Comparison of ENCODE assay signal across 15 cellular contexts in genomic region chr11:67031791-67032561, GRCh38. TPM values are rescaled to one million over a fixed set of nuclear protein-coding genes. Genes with fewer than 3 reads are reported as not detected.
DNase-seq lines count a peak whose midpoint lies in the region; ATAC-seq, FAIRE-seq and TF ChIP-seq lines count a peak whose summit lies in the region.
"Had no signal": no experiment of that assay in that cellular context is flagged by ENCODE, and none has a peak within 500 bp of the region (broad histone marks: within the 10 kb centered on the region; RNA-seq: fewer than 3 reads in every experiment).

No MANE protein-coding gene starts in this region.

- peak overlapping the region; percentile 24 for H2BK5ac ChIP-seq in IMR-90 (ENCODE audit: low read depth, low read length, poor library complexity, severe bottlenecking)

- peak overlapping the region; percentile 65 for H3K4ac ChIP-seq in IMR-90 (ENCODE audit: low read depth, low read length)

- H3K27me3 ChIP-seq in IMR-90 (ENCODE audit: control insufficient read depth, insufficient read depth, low read length) (0 out of 2 replicates have a peak, but pooled peaks cover 2% of the 10 kb centered on the region), tibial nerve (no peaks in the 10 kb centered on the region)
- H3K27me3 ChIP-seq: sigmoid colon, thyroid gland had no signal

- dilution Hi-C loops in IMR-90 (cut with HindIII; ENCODE audit: low sequenced_read_pairs, unreplicated experiment): no loop called here

- H3K9ac ChIP-seq in IMR-90 (ENCODE audit: low read depth, low read length): no peak overlapping the region

- peak overlapping the region; percentile 33; the same call in 2 of the 3 replicates for H2BK15ac ChIP-seq in IMR-90 (ENCODE audit: low read depth, low read length)

- intact Hi-C loops in IMR-90 (cut with micrococcal nuclease): loop anchor here (2.0 to 5.0 kb wide), 3 partner anchors 73 to 190 kb away; partner anchors contain the start of genes LRFN4, PC and RCE1

- H3K27ac ChIP-seq in A549 (peak overlapping the region; percentile 74 to 82; a peak in 4 of 6 replicates), IMR-90 (ENCODE audit: insufficient read depth, low read length) (no peak overlapping the region), tibial nerve (no peak overlapping the region)
- H3K27ac ChIP-seq: sigmoid colon, thyroid gland had no signal

- H4K20me1 ChIP-seq in IMR-90 (ENCODE audit: insufficient read depth, low read length): peaks cover 23% of the 10 kb centered on the region

- H3K9me1 ChIP-seq in IMR-90 (ENCODE audit: insufficient read depth, low read length): peaks cover 15% of the 10 kb centered on the region

- H3K36me3 ChIP-seq in IMR-90 (ENCODE audit: control insufficient read depth, insufficient read depth, low read length) (no peaks in the 10 kb centered on the region), tibial nerve (no peaks in the 10 kb centered on the region)
- H3K36me3 ChIP-seq: sigmoid colon, thyroid gland had no signal

- peak overlapping the region; percentile 44 for H2BK20ac ChIP-seq in IMR-90 (ENCODE audit: low read depth, low read length)

- no peak overlapping the region for H3K18ac ChIP-seq in IMR-90 (ENCODE audit: low read depth, low read length)

- H3K56ac ChIP-seq in IMR-90 (ENCODE audit: extremely low read depth, insufficient read depth, low read length): no peak overlapping the region

- peaks cover 0 to 6% of the 10 kb centered on the region in 2 experiments; a peak in 1 of 4 replicates for H3K79me1 ChIP-seq in IMR-90 (ENCODE audit: low read depth in 1 of 2, low read length in 2 of 2)

- in situ Hi-C loops in IMR-90 (cut with MboI; ENCODE audit: low sequenced_read_pairs): no loop called here
- in situ Hi-C loops in astrocyte of the spinal cord (cut with HindIII; ENCODE audit: low sequenced_read_pairs): no loop called here

- TF ChIP-seq POLR2A in A549 (IDR thresholded peaks at IDR 0.05; ENCODE audit: low read length): no peak
- no peak for TF ChIP-seq POLR2A in IMR-90 (IDR thresholded peaks at IDR 0.05; ENCODE audit: low read depth, low read length)
- no peak for TF ChIP-seq POLR2A in tibial nerve (IDR thresholded peaks at IDR 0.05)

- H4K91ac ChIP-seq in IMR-90 (ENCODE audit: insufficient read depth, low read depth, low read length): peak overlapping the region; percentile 31; the same call in 1 of the 2 replicates

- TF ChIP-seq EP300 in A549 (IDR thresholded peaks at IDR 0.05) (no peak), tibial nerve (IDR thresholded peaks at IDR 0.05) (no peak)

- no peaks in the 10 kb centered on the region for H3K9me3 ChIP-seq in A549
- no peaks in the 10 kb centered on the region for H3K9me3 ChIP-seq in IMR-90 (ENCODE audit: control insufficient read depth, insufficient read depth, low read length)
- no peaks in the 10 kb centered on the region for H3K9me3 ChIP-seq in tibial nerve
- H3K9me3 ChIP-seq: sigmoid colon, thyroid gland had no signal

- CTCF ChIA-PET in A549 (lab: Yijun Ruan, JAX) (interaction anchor here (0.6 to 2.5 kb wide), 4 partner anchors 8 to 104 kb away, joined by 3 to 9 read pairs (median 4); no protein-coding TSS in a partner anchor), IMR-90 (lab: Yijun Ruan, JAX) (no interaction called here)

- peak overlapping the region; percentile 59; the same call in 1 of the 2 replicates for H3K14ac ChIP-seq in IMR-90 (replicated peaks; ENCODE audit: low read depth, low read length)

- H2AK9ac ChIP-seq in IMR-90 (replicated peaks; ENCODE audit: low read depth, low read length, poor library complexity): peak overlapping the region; percentile 93

- DNase-seq in A549 (ENCODE audit: low read depth in 1 of 2, low spot score in 1 of 2) (no peak), IMR-90 (peak; percentile 80), astrocyte of the spinal cord (ENCODE audit: low read depth, low spot score) (peak; percentile 76), inferior parietal cortex (ENCODE audit: extremely low spot score) (peak; percentile 36), tibial nerve (ENCODE audit: low spot score in 2 of 2) (no peak)
- DNase-seq: Kasumi-1; naive thymus-derived CD4-positive, alpha-beta T cell; NCI-H2171 treated with DMSO at 0.1 percent for 48 hours; sigmoid colon; thyroid gland had no signal

- WGBS in A549 (ENCODE audit: missing lambda C conversion rate): 80% methylated on average over 22 of the region's 23 CpGs
- WGBS in IMR-90 (ENCODE audit: extremely low coverage in 2 of 2, insufficient read length in 1 of 2), 2 experiments: 85% methylated on average over 10 of the region's 23 CpGs; no CpG with 5 or more reads in 1 of the 2 experiments
- WGBS in tibial nerve, 2 donors: 74% methylated on average over 23 of the region's 23 CpGs

- H3K4me1 ChIP-seq in A549 (peaks cover 33% of the 10 kb centered on the region), IMR-90 (ENCODE audit: control insufficient read depth, insufficient read depth, low read length) (peaks cover 16% of the 10 kb centered on the region), tibial nerve (peaks cover 0 to 13% (median 3%) of the 10 kb centered on the region in 4 donors)

- H3K23ac ChIP-seq in IMR-90 (ENCODE audit: low read depth, low read length): no peak overlapping the region

- POLR2A ChIA-PET in A549 (lab: Yijun Ruan, JAX): interaction anchor here (0.7 to 1.2 kb wide), 4 partner anchors 10 to 333 kb away, joined by 3 to 4 read pairs (median 4); partner anchors contain the start of gene SYT12
- POLR2A ChIA-PET in IMR-90 (lab: Charles Lee; ENCODE audit: unreplicated experiment): no interaction called here

- no TSS peak for BruUV-seq in IMR-90 (replicated peaks; lab: Mats Ljungman, UMichigan)

- ATAC-seq in A549: 0 out of 6 replicates have a peak, but pooled peaks of 1 of the 2 experiments have one; percentile 3
- ATAC-seq in IMR-90 (ENCODE audit: low read depth): peak; percentile 13; the same call in 1 of the 2 replicates
- no peak for ATAC-seq in GM18873 (IDR thresholded peaks at IDR 0.05; ENCODE audit: low FRiP score, unreplicated experiment)
- no peak for ATAC-seq in GM18519 (IDR thresholded peaks at IDR 0.05; ENCODE audit: low FRiP score, unreplicated experiment)
- no peak for ATAC-seq in HG02610 (IDR thresholded peaks at IDR 0.05; ENCODE audit: unreplicated experiment)
- ATAC-seq: naive thymus-derived CD4-positive, alpha-beta T cell had no signal

- peak overlapping the region; percentile 65 for H2AFZ ChIP-seq in IMR-90 (replicated peaks; ENCODE audit: low read length, poor library complexity)

- TF ChIP-seq CTCF in A549 (IDR thresholded peaks at IDR 0.05) (no peak), IMR-90 (conservative IDR thresholded peaks at IDR 0.05; ENCODE audit: low read depth, low read length) (no peak), astrocyte of the spinal cord (IDR thresholded peaks at IDR 0.05; ENCODE audit: low read depth, low read length) (no peak), tibial nerve (IDR thresholded peaks at IDR 0.05) (no peak)

- peak overlapping the region in 1 of 2 experiments; percentile 50; a peak in 1 of 4 replicates for H4K8ac ChIP-seq in IMR-90 (ENCODE audit: low read depth in 2 of 2, low read length in 2 of 2)

- no peak for TF ChIP-seq RAD21 in A549 (conservative IDR thresholded peaks at IDR 0.05 in 1 of 2, IDR thresholded peaks at IDR 0.05 in 1 of 2)
- TF ChIP-seq RAD21 in IMR-90 (IDR thresholded peaks at IDR 0.05; ENCODE audit: low read length): no peak

- H4K5ac ChIP-seq in IMR-90 (ENCODE audit: low read depth, low read length): no peak overlapping the region

- H2BK120ac ChIP-seq in IMR-90 (ENCODE audit: low read depth, low read length): peak overlapping the region; percentile 41

- peak overlapping the region; percentile 90 for H2AK5ac ChIP-seq in IMR-90 (ENCODE audit: low read depth, low read length)

- peak overlapping the region; percentile 68 for H3K4me2 ChIP-seq in A549
- peak overlapping the region; percentile 35; the same call in 1 of the 2 replicates for H3K4me2 ChIP-seq in IMR-90 (ENCODE audit: low read depth, low read length)

- no peak for FAIRE-seq in A549 (lab: Jason Lieb, UNC)
- FAIRE-seq: kidney had no signal

- no peak overlapping the region for H3K4me3 ChIP-seq in A549
- H3K4me3 ChIP-seq in IMR-90 (ENCODE audit: insufficient read depth, low read depth, low read length): no peak overlapping the region
- no peak overlapping the region for H3K4me3 ChIP-seq in astrocyte of the spinal cord (ENCODE audit: low read depth, low read length)
- H3K4me3 ChIP-seq in tibial nerve: no peak overlapping the region
- H3K4me3 ChIP-seq: sigmoid colon, thyroid gland had no signal

RNA-seq across cellular contexts. Expression of gene SYT12, which starts 9.0 kb away (rescaled TPM):
- 1.4 and 2.4 TPM in 2 replicates for polyA plus RNA-seq in A549 (2011; rRNA removed)
- 2.7 and 4.7 TPM in 2 replicates for polyA plus RNA-seq in A549 (2012; cell fraction: cytosol; rRNA removed)
- polyA plus RNA-seq in A549 (2012; cell fraction: nucleus; rRNA removed): 7.3 and 8.2 TPM in 2 replicates
- polyA plus RNA-seq in A549 (2017; fragmentation: RNase III; extraction: RNeasy Plus Mini Kit Qiagen cat#74134 plus additional on column Dnase treatment): 6.6 to 10.6 TPM (median 9.6 TPM) in 3 replicates
- 1.7 and 2.3 TPM in 2 replicates for polyA minus RNA-seq in A549 (2011; rRNA and poly(A)+ RNA removed)
- total RNA-seq in IMR-90 (2012; rRNA removed): 0.54 and 0.56 TPM in 2 replicates
- polyA plus RNA-seq in IMR-90 (2012; rRNA removed): 0.65 and 0.74 TPM in 2 replicates
- 0.53 and 0.81 TPM in 2 replicates for polyA plus RNA-seq in IMR-90 (2012; cell fraction: cytosol; rRNA removed)
- polyA plus RNA-seq in IMR-90 (2012; cell fraction: nucleus; rRNA removed; ENCODE audit: low replicate concordance): 1.4 and 1.6 TPM in 2 replicates
- 1 to 10 TPM in 1 of 4 donors, under 1 TPM in 2, not detected in 1; 0.20 to 2.4 (median 0.66) TPM for total RNA-seq in tibial nerve
- total RNA-seq: naive thymus-derived CD4-positive, alpha-beta T cell; sigmoid colon had no signal
- polyA plus RNA-seq: naive thymus-derived CD4-positive, alpha-beta T cell had no signal

RNA-seq across cellular contexts. Expression of gene RHOD, which starts 24.7 kb away (rescaled TPM):
- polyA plus RNA-seq in A549 (2011; rRNA removed) (12.8 and 13.6 TPM in 2 replicates), A549 (2017; fragmentation: RNase III; extraction: RNeasy Plus Mini Kit Qiagen cat#74134 plus additional on column Dnase treatment) (24.8 to 33.2 TPM (median 32.7 TPM) in 3 replicates), IMR-90 (2012; rRNA removed) (10.9 and 13.4 TPM in 2 replicates)
- polyA plus RNA-seq in A549 (2012; cell fraction: cytosol; rRNA removed): 38.8 and 45.1 TPM in 2 replicates
- polyA plus RNA-seq in A549 (2012; cell fraction: nucleus; rRNA removed): 29.7 and 35.9 TPM in 2 replicates
- polyA minus RNA-seq in A549 (2011; rRNA and poly(A)+ RNA removed): 7.6 and 12.4 TPM in 2 replicates
- total RNA-seq in IMR-90 (2012; rRNA removed) (4.7 and 5.3 TPM in 2 replicates), tibial nerve (10 to 100 TPM; 15.9 to 30.8 (median 24.4) TPM)
- polyA plus RNA-seq in IMR-90 (2012; cell fraction: cytosol; rRNA removed): 17.8 and 23.1 TPM in 2 replicates
- 5.5 and 8.8 TPM in 2 replicates for polyA plus RNA-seq in IMR-90 (2012; cell fraction: nucleus; rRNA removed; ENCODE audit: low replicate concordance)

RNA-seq across cellular contexts. Expression of gene C11orf86, which starts 56.9 kb away (rescaled TPM):
- polyA plus RNA-seq in A549 (2011; rRNA removed) (9.3 and 10.8 TPM in 2 replicates), A549 (2017; fragmentation: RNase III; extraction: RNeasy Plus Mini Kit Qiagen cat#74134 plus additional on column Dnase treatment) (39.7 to 59.6 TPM (median 56.4 TPM) in 3 replicates), IMR-90 (2012; rRNA removed) (not detected in 2 replicates)
- polyA plus RNA-seq in A549 (2012; cell fraction: cytosol; rRNA removed): 34.5 and 42.5 TPM in 2 replicates
- 23.0 and 24.9 TPM in 2 replicates for polyA plus RNA-seq in A549 (2012; cell fraction: nucleus; rRNA removed)
- 2.7 and 5.4 TPM in 2 replicates for polyA minus RNA-seq in A549 (2011; rRNA and poly(A)+ RNA removed)
- total RNA-seq in IMR-90 (2012; rRNA removed) (not detected in 2 replicates), tibial nerve (not detected)
- 0.04 TPM in 1 of 2 replicates, not detected in the other for polyA plus RNA-seq in IMR-90 (2012; cell fraction: cytosol; rRNA removed)
- 0.06 and 0.07 TPM in 2 replicates for polyA plus RNA-seq in IMR-90 (2012; cell fraction: nucleus; rRNA removed; ENCODE audit: low replicate concordance)
- total RNA-seq: kidney; naive thymus-derived CD4-positive, alpha-beta T cell; sigmoid colon; thyroid gland had no signal
- polyA plus RNA-seq: esophagus; naive thymus-derived CD4-positive, alpha-beta T cell had no signal

Comparison
In these comparisons a context has a peak if more than half of its experiments do, and no peak if none do; other contexts are left out.
1. DNase-seq: peak in IMR-90 (single experiment), astrocyte of the spinal cord (single experiment) and inferior parietal cortex (single experiment); none in A549 (0 of 2) and tibial nerve (0 of 2).
2. H3K27ac ChIP-seq: peak in A549 (2 of 2); none in IMR-90 (single experiment) and tibial nerve (0 of 4).